8 cellular contexts compared by ENCODE assay signal in genomic region chr5:956941-957729, GRCh38. TPM values are rescaled to one million over a fixed set of nuclear protein-coding genes. Genes with fewer than 3 reads are reported as not detected.
A peak's percentile ranks its signal among the peaks of the same experiment; 100 is the strongest.
DNase-seq lines count a peak whose midpoint lies in the region; ATAC-seq and TF ChIP-seq lines count a peak whose summit lies in the region.

No MANE protein-coding gene starts in this region.

- TF ChIP-seq CTCF in endodermal cell (conservative IDR thresholded peaks at IDR 0.05) (peak; percentile 57), neural crest cell (conservative IDR thresholded peaks at IDR 0.05) (peak; percentile 43)

- peak overlapping the region; percentile 84 for H3K27ac ChIP-seq in endodermal cell (ENCODE audit: low read depth, low read length)

- POLR2A ChIA-PET in T-cell (lab: Charles Lee), result no interaction called here

- peaks cover 4% of the 10 kb centered on the region for H3K27me3 ChIP-seq in endodermal cell (ENCODE audit: control insufficient read depth, insufficient read depth, low read length, poor library complexity, severe bottlenecking)

- H3K36me3 Mint-ChIP-seq in T-cell (no peaks in the 10 kb centered on the region), endodermal cell (ENCODE audit: low read depth) (no peaks in the 10 kb centered on the region), neural crest cell (ENCODE audit: low read depth) (no peaks in the 10 kb centered on the region)

- no peak overlapping the region for H3K9ac ChIP-seq in endodermal cell (ENCODE audit: extremely low read depth, low read length, poor library complexity, severe bottlenecking)

- no peak overlapping the region for H3K4me3 ChIP-seq in endodermal cell (ENCODE audit: low read length)

- peaks cover 15 to 18% (median 17%) of the 10 kb centered on the region in 3 donors for H3K4me1 Mint-ChIP-seq in T-cell
- no peaks in the 10 kb centered on the region for H3K4me1 Mint-ChIP-seq in endodermal cell
- peaks cover 10% of the 10 kb centered on the region for H3K4me1 Mint-ChIP-seq in neural crest cell

- H3K27ac Mint-ChIP-seq in T-cell (no peak overlapping the region), endodermal cell (no peak overlapping the region), neural crest cell (ENCODE audit: unreplicated experiment) (peak overlapping the region; percentile 75)

- CTCF ChIA-PET in T-cell (lab: Charles Lee), result no interaction called here

- no peaks in the 10 kb centered on the region for H3K9me3 Mint-ChIP-seq in T-cell
- H3K9me3 Mint-ChIP-seq in endodermal cell, result no peaks in the 10 kb centered on the region
- no peaks in the 10 kb centered on the region for H3K9me3 Mint-ChIP-seq in neural crest cell

- peak; percentile 23 to 40 (median 23) for DNase-seq in stimulated activated CD4-positive, alpha-beta T cell treated with anti-CD3 and anti-CD28 coated beads, Interleukin-12 subunit alpha, Interleukin-12 subunit beta, amount 100 ng/mL, for 48 hours (ENCODE audit: low read depth in 2 of 3, low spot score in 1 of 3)
- no peak for DNase-seq in stimulated activated CD4-positive, alpha-beta T cell treated with anti-CD3 and anti-CD28 coated beads, Interleukin-12 subunit alpha, Interleukin-12 subunit beta, amount 100 ng/mL, for 4 hours
- peak in 7 of 34 experiments; percentile 12 to 35 (median 24) for DNase-seq in T-cell
- DNase-seq in endodermal cell, result no peak
- no peak for DNase-seq in neural crest cell (ENCODE audit: low read depth, low spot score)
- no peak for DNase-seq in NCI-H524 (lab: John Stamatoyannopoulos, UW)
- no peak for DNase-seq in NCI-H2107 (lab: John Stamatoyannopoulos, UW)

- WGBS in endodermal cell (ENCODE audit: insufficient coverage in 1 of 2, insufficient read length in 1 of 2), 2 experiments, result 84 to 92% methylated on average over 13 to 25 of the region's 25 CpGs

- peak; percentile 68 for ATAC-seq in HG02973 (IDR thresholded peaks at IDR 0.05; ENCODE audit: unreplicated experiment)
- ATAC-seq in T-cell (replicated peaks in 1 of 4), result peak; percentile 54 to 81 (median 77)

- H3K36me3 ChIP-seq in endodermal cell (ENCODE audit: control insufficient read depth, insufficient read depth, low read length), result no peaks in the 10 kb centered on the region

- H3K4me3 Mint-ChIP-seq in T-cell (peak overlapping the region in 1 of 3 donors; percentile 35), endodermal cell (no peak overlapping the region), neural crest cell (no peak overlapping the region)

- H3K9me3 ChIP-seq in endodermal cell (ENCODE audit: control insufficient read depth, low read length), result no peaks in the 10 kb centered on the region

- no peaks in the 10 kb centered on the region for H3K4me1 ChIP-seq in endodermal cell (ENCODE audit: control insufficient read depth, insufficient read depth, low read length)

- H3K27me3 Mint-ChIP-seq in T-cell, result peaks cover 14 to 46% of the 10 kb centered on the region in 2 donors
- H3K27me3 Mint-ChIP-seq in endodermal cell (ENCODE audit: insufficient read depth), result no peaks in the 10 kb centered on the region
- H3K27me3 Mint-ChIP-seq in neural crest cell (ENCODE audit: low read depth), result no peaks in the 10 kb centered on the region

RNA-seq across cellular contexts. Expression of gene NKD2, which starts 51.5 kb away (rescaled TPM):
- under 1 TPM in 2 of 5 donors, not detected in 3; 0.18 to 0.23 TPM for total RNA-seq in T-cell
- total RNA-seq in endodermal cell, result 10 to 100 TPM; 11.2 to 13.9 TPM
- 63.1 TPM for polyA plus RNA-seq in endodermal cell (2013, experiment 1 of 2)
- polyA plus RNA-seq in endodermal cell (2013, experiment 2 of 2), result 59.4 TPM
- total RNA-seq in neural crest cell, result 15.6 and 20.6 TPM in 2 replicates

Comparison
In these comparisons a context has a peak if more than half of its experiments do, and no peak if none do; other contexts are left out.
1. DNase-seq: peak in stimulated activated CD4-positive, alpha-beta T cell treated with anti-CD3 and anti-CD28 coated beads, Interleukin-12 subunit alpha, Interleukin-12 subunit beta, amount 100 ng/mL, for 48 hours (3 of 3); none in stimulated activated CD4-positive, alpha-beta T cell treated with anti-CD3 and anti-CD28 coated beads, Interleukin-12 subunit alpha, Interleukin-12 subunit beta, amount 100 ng/mL, for 4 hours (single experiment), endodermal cell (single experiment), neural crest cell (single experiment), NCI-H524 (0 of 2) and NCI-H2107 (single experiment).
2. RNA of gene NKD2, which starts 51.5 kb away (total RNA-seq): 15.6 to 20.6 TPM in neural crest cell and 11.2 to 13.9 TPM in endodermal cell; 0.18 to 0.23 TPM in T-cell; every median in the first group is over 4 times any median in the second.